14 cellular contexts compared by ENCODE assay signal in genomic region chr3:194840661-194841514, GRCh38.
DNase-seq lines count a peak whose midpoint lies in the region; ATAC-seq and TF ChIP-seq lines count a peak whose summit lies in the region.
"Had no signal": no experiment of that assay in that cellular context is flagged by ENCODE, and none has a peak within 500 bp of the region (broad histone marks: within the 10 kb centered on the region; RNA-seq: fewer than 3 reads in every experiment).

No MANE protein-coding gene starts in this region.

- H3K36me3 ChIP-seq in HCT116 (ENCODE audit: control insufficient read depth in 1 of 2, insufficient read depth in 2 of 2, low read length in 2 of 2) = no peaks in the 10 kb centered on the region
- no peaks in the 10 kb centered on the region for H3K36me3 ChIP-seq in SK-N-SH (replicated peaks in 1 of 2; ENCODE audit: control insufficient read depth in 1 of 2, insufficient read depth in 2 of 2, low read length in 1 of 2)

- CTCF ChIA-PET in HCT116 (lab: Charles Lee) = interaction anchor here (1.6 kb wide), 1 partner anchor 29 kb away, joined by 3 read pairs; no protein-coding TSS in a partner anchor
- CTCF ChIA-PET in SK-N-SH (lab: Yijun Ruan, JAX) = interaction anchor here (0.5 to 1.4 kb wide), 3 partner anchors 30 to 383 kb away, joined by 3 read pairs; no protein-coding TSS in a partner anchor

- POLR2A ChIA-PET in HCT116 (lab: Charles Lee) (no interaction called here), SK-N-SH (lab: Yijun Ruan, JAX) (interaction anchor here (1.2 kb wide), 1 partner anchor 31 kb away, joined by 3 read pairs; no protein-coding TSS in a partner anchor)

- H3K9me2 ChIP-seq in HCT116 (ENCODE audit: insufficient read depth) (no peaks in the 10 kb centered on the region), SK-N-SH (no peaks in the 10 kb centered on the region)

- ATAC-seq in HCT116 = peak; percentile 70
- no peak for ATAC-seq in GM18873 (IDR thresholded peaks at IDR 0.05; ENCODE audit: low FRiP score, unreplicated experiment)

- TF ChIP-seq CTCF in HCT116 (IDR thresholded peaks at IDR 0.05 in 2 of 3, conservative IDR thresholded peaks at IDR 0.05 in 1 of 3; ENCODE audit: borderline replicate concordance in 1 of 3, insufficient read depth in 1 of 3, low read depth in 2 of 3, low read length in 2 of 3) (no peak), SK-N-SH (IDR thresholded peaks at IDR 0.05) (no peak)

- no peak for TF ChIP-seq EP300 in SK-N-SH (IDR thresholded peaks at IDR 0.05; ENCODE audit: borderline replicate concordance in 1 of 2, low read depth in 1 of 2, low read length in 1 of 2)

- H3K4me3 ChIP-seq in HCT116 (replicated peaks in 1 of 2; ENCODE audit: low read depth in 1 of 2, low read length in 2 of 2) (no peak overlapping the region), SK-N-SH (ENCODE audit: low read depth in 2 of 2, low read length in 1 of 2) (no peak overlapping the region)

- H3K9ac ChIP-seq in HCT116 (ENCODE audit: low read length) (no peak overlapping the region), SK-N-SH (no peak overlapping the region)

- intact Hi-C loops in HCT116 (cut with micrococcal nuclease) = no loop called here

- RAD21 ChIA-PET in HCT116 (lab: Charles Lee; ENCODE audit: low non-redundant PET in 1 of 2, low total read pairs in 2 of 2, uncharacterized antibody in 2 of 2, unreplicated experiment in 2 of 2) = no interaction called here

- TF ChIP-seq RAD21 in HCT116 (IDR thresholded peaks at IDR 0.05; ENCODE audit: low read depth) (no peak), SK-N-SH (IDR thresholded peaks at IDR 0.05; ENCODE audit: low read length) (0 out of 2 replicates have a peak, but pooled peaks have one; percentile 2)

- no peaks in the 10 kb centered on the region for H3F3A ChIP-seq in SK-N-SH (replicated peaks; ENCODE audit: insufficient read depth)

- H3K27ac ChIP-seq in HCT116 (ENCODE audit: low read depth, low read length) (no peak overlapping the region), SK-N-SH (ENCODE audit: low read depth in 2 of 2, low read length in 1 of 2) (peak overlapping the region in 1 of 2 experiments; percentile 86; a peak in 2 of 4 replicates)
- H3K27ac ChIP-seq: HL-60 had no signal

- H3K4me1 ChIP-seq in HCT116 (ENCODE audit: control insufficient read depth in 1 of 2, insufficient read depth in 2 of 2, low read length in 2 of 2) = peaks cover 0 to 8% of the 10 kb centered on the region in 2 experiments; a peak in 2 of 4 replicates
- H3K4me1 ChIP-seq in SK-N-SH (ENCODE audit: control insufficient read depth in 1 of 2, insufficient read depth in 2 of 2, low read depth in 1 of 2, low read length in 1 of 2) = peaks cover 0 to 26% of the 10 kb centered on the region in 2 experiments; a peak in 1 of 4 replicates

- no TSS peak for BruUV-seq in HCT116 (replicated peaks; lab: Mats Ljungman, UMichigan)

- H3K27me3 ChIP-seq in HCT116 (ENCODE audit: insufficient read depth, low read length) = no peaks in the 10 kb centered on the region
- H3K27me3 ChIP-seq in SK-N-SH (ENCODE audit: insufficient read depth) = no peaks in the 10 kb centered on the region

- H2AFZ ChIP-seq in HCT116 (ENCODE audit: low read depth, low read length, poor library complexity, severe bottlenecking) = peak overlapping the region; percentile 70
- no peak overlapping the region for H2AFZ ChIP-seq in SK-N-SH (ENCODE audit: low read depth)

- DNase-seq in HCT116 (ENCODE audit: low read depth, low spot score) (peak; percentile 4), SK-N-SH (peak; percentile 67), foreskin melanocyte (peak; percentile 13), pulmonary artery endothelial cell (ENCODE audit: low read depth, low spot score) (peak; percentile 36), AML-193 (lab: John Stamatoyannopoulos, UW) (no peak), NCI-H2227 treated with DMSO at 0.1 percent for 48 hours (lab: John Stamatoyannopoulos, UW) (no peak), epidermal melanocyte (ENCODE audit: insufficient read length, low spot score) (no peak)
- DNase-seq: activated CD8-positive, alpha-beta memory T cell treated with anti-CD3 and anti-CD28 coated beads for 24 hours; activated naive CD8-positive, alpha-beta T cell treated with anti-CD3 and anti-CD28 coated beads for 36 hours; effector CD8-positive, alpha-beta T cell; NCI-H748 treated with DMSO at 0.1 percent for 48 hours; stimulated activated CD4-positive, alpha-beta T cell treated with anti-CD3 and anti-CD28 coated beads, Interleukin-12 subunit alpha, Interleukin-12 subunit beta, amount 100 ng/mL, for 4 hours had no signal

- H3K79me2 ChIP-seq in HCT116 (ENCODE audit: insufficient read depth, low read length) (no peaks in the 10 kb centered on the region), SK-N-SH (ENCODE audit: insufficient read depth) (no peaks in the 10 kb centered on the region)

- H3K9me3 ChIP-seq in HCT116 (ENCODE audit: control insufficient read depth in 1 of 2, insufficient read depth in 1 of 2, low read depth in 1 of 2, low read length in 2 of 2) (no peaks in the 10 kb centered on the region), SK-N-SH (no peaks in the 10 kb centered on the region)

- WGBS in SK-N-SH (ENCODE audit: low lambda C conversion rate) = 55% methylated on average over 20 of the region's 21 CpGs

- no peak for TF ChIP-seq POLR2A in HCT116 (IDR thresholded peaks at IDR 0.05; ENCODE audit: borderline replicate concordance, extremely low read depth, insufficient read depth, insufficient read length)

- H4K20me1 ChIP-seq in HCT116 (ENCODE audit: insufficient read depth) (no peaks in the 10 kb centered on the region), SK-N-SH (ENCODE audit: insufficient read depth) (no peaks in the 10 kb centered on the region)

- H3K4me2 ChIP-seq in HCT116 (ENCODE audit: low read length) (peak overlapping the region; percentile 28; the same call in 1 of the 2 replicates), SK-N-SH (no peak overlapping the region)

TF ChIP-seq in HCT116, 20 proteins besides CTCF, POLR2A, EP300 and RAD21:
- TF ChIP-seq MAX (IDR thresholded peaks at IDR 0.05) (0 out of 2 replicates have a peak, but pooled peaks have one; percentile 17), FOSL1 (IDR thresholded peaks at IDR 0.05; ENCODE audit: low read depth) (peak; percentile 37; the same call in 1 of the 2 replicates), POLR2AphosphoS5 (IDR thresholded peaks at IDR 0.05; ENCODE audit: low read depth, low read length) (no peak), SP1 (IDR thresholded peaks at IDR 0.05; ENCODE audit: low read depth) (no peak), ZNF274 (IDR thresholded peaks at IDR 0.05; ENCODE audit: low read depth, low read length) (no peak), SRF (IDR thresholded peaks at IDR 0.05; ENCODE audit: low read depth) (no peak), CBX3 (IDR thresholded peaks at IDR 0.05; ENCODE audit: low read depth) (no peak), JUND (IDR thresholded peaks at IDR 0.05) (peak; percentile 46; the same call in 1 of the 2 replicates), EZH2phosphoT487 (IDR thresholded peaks at IDR 0.05; ENCODE audit: borderline replicate concordance) (no peak)

TF ChIP-seq in SK-N-SH, 30 proteins besides CTCF, POLR2A, EP300 and RAD21:
- TF ChIP-seq GATA2 (CRISPR knock-in tag; IDR thresholded peaks at IDR 0.05) = 0 out of 2 replicates have a peak, but pooled peaks have one; percentile 20
- TF ChIP-seq TAF1 (IDR thresholded peaks at IDR 0.05; ENCODE audit: borderline replicate concordance, low read depth, low read length) = no peak

Comparison
In these comparisons a context has a peak if more than half of its experiments do, and no peak if none do; other contexts are left out.
1. DNase-seq: peak in HCT116 (single experiment), SK-N-SH (single experiment), foreskin melanocyte (single experiment) and pulmonary artery endothelial cell (single experiment); none in AML-193 (0 of 2), NCI-H2227 treated with DMSO at 0.1 percent for 48 hours (single experiment) and epidermal melanocyte (single experiment).
2. Of the 11 proteins assayed by ChIP-seq in both SK-N-SH and HCT116: peak only in SK-N-SH: RAD21; only in HCT116: JUND and MAX; in both: none; in neither: 8.